1 cellular context compared by ENCODE assay signal in genomic region chr7:1852781-1853618, GRCh38.
TF ChIP-seq lines count a peak whose summit lies in the region.

No MANE protein-coding gene starts in this region.

TF ChIP-seq in WTC11, 78 proteins besides CTCF, POLR2A, EP300 and RAD21 (continued from another document):
- no peak for TF ChIP-seq AR (CRISPR knock-in tag; IDR thresholded peaks at IDR 0.05)
- no peak for TF ChIP-seq GTF2I (CRISPR knock-in tag; conservative IDR thresholded peaks at IDR 0.05)
